In the genomic region with DNA sequence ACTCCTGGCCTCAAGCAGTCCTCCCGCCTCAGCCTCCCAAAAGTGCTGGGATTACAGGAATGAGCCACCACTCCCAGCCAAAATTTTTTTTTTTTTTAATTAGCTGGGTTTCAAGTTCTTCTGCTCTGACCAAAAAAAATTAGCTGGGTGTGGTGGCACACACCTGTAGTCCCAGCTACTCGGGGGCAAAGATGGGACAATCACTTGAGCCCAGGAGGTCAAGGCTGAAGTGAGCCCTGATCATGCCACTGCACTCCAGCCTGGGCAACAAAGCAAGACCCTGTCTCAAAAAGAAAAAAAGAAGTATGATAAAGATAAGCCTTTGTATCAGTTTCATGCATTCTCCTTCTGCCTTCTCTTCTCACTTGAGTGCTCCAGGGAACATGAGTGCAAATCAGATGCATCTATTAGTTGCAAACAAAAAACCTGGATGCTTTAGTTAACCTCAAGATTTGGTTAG, we compare ENCODE assay signal across 11 cellular contexts. TPM values are rescaled to one million over a fixed set of nuclear protein-coding genes. Genes with fewer than 3 reads are reported as not detected.
DNase-seq lines count a peak whose midpoint lies in the region; ATAC-seq and TF ChIP-seq lines count a peak whose summit lies in the region.
"Had no signal": no experiment of that assay in that cellular context is flagged by ENCODE, and none has a peak within 500 bp of the region (broad histone marks: within the 10 kb centered on the region; RNA-seq: fewer than 3 reads in every experiment).

No MANE protein-coding gene starts in this region.

- ATAC-seq in HG02840 (IDR thresholded peaks at IDR 0.05; ENCODE audit: low FRiP score, unreplicated experiment): no peak
- ATAC-seq in HG03045 (IDR thresholded peaks at IDR 0.05; ENCODE audit: unreplicated experiment): no peak

- H3K9me3 Mint-ChIP-seq in neural crest cell: no peaks in the 10 kb centered on the region
- H3K9me3 Mint-ChIP-seq: stimulated activated naive CD8-positive, alpha-beta T cell treated with anti-CD3 and anti-CD28 coated beads, Interleukin-15, Interleukin-2, amounts not matched to agents 100 ng/mL and 50 ng/mL, for 24 hours had no signal

- peaks cover 56% of the 10 kb centered on the region for H3K4me1 Mint-ChIP-seq in neural crest cell

- H3K4me3 Mint-ChIP-seq in neural crest cell: peak overlapping the region; percentile 98
- H3K4me3 Mint-ChIP-seq: stimulated activated naive CD8-positive, alpha-beta T cell treated with anti-CD3 and anti-CD28 coated beads, Interleukin-15, Interleukin-2, amounts not matched to agents 100 ng/mL and 50 ng/mL, for 24 hours had no signal

- no peaks in the 10 kb centered on the region for H3K27me3 Mint-ChIP-seq in neural crest cell (ENCODE audit: low read depth)
- H3K27me3 Mint-ChIP-seq: stimulated activated naive CD8-positive, alpha-beta T cell treated with anti-CD3 and anti-CD28 coated beads, Interleukin-15, Interleukin-2, amounts not matched to agents 100 ng/mL and 50 ng/mL, for 24 hours had no signal

- no peaks in the 10 kb centered on the region for H3K36me3 Mint-ChIP-seq in neural crest cell (ENCODE audit: low read depth)

- peak overlapping the region in 1 of 2 donors; percentile 88 for H3K27ac ChIP-seq in coronary artery

- TF ChIP-seq CTCF in AG09309 (IDR thresholded peaks at IDR 0.05; ENCODE audit: control insufficient read depth, insufficient read depth, low read depth, low read length, missing control alignments) (no peak), HFF-Myc (IDR thresholded peaks at IDR 0.05; ENCODE audit: low read depth, low read length, missing control alignments) (no peak), coronary artery (IDR thresholded peaks at IDR 0.05) (no peak), neural crest cell (conservative IDR thresholded peaks at IDR 0.05) (no peak)

- no peak overlapping the region for H3K27ac Mint-ChIP-seq in neural crest cell (ENCODE audit: unreplicated experiment)
- H3K27ac Mint-ChIP-seq: stimulated activated naive CD8-positive, alpha-beta T cell treated with anti-CD3 and anti-CD28 coated beads, Interleukin-15, Interleukin-2, amounts not matched to agents 100 ng/mL and 50 ng/mL, for 24 hours had no signal

- no peak for DNase-seq in AG09309 (ENCODE audit: low read depth)
- DNase-seq in HFF-Myc (ENCODE audit: extremely low read depth, low read depth): no peak
- peak; percentile 24 for DNase-seq in coronary artery (ENCODE audit: low spot score)
- DNase-seq in neural crest cell (ENCODE audit: low read depth, low spot score): no peak
- no peak for DNase-seq in C1 segment of cervical spinal cord (lab: John Stamatoyannopoulos, UW)
- DNase-seq in SW480 (ENCODE audit: low spot score): no peak
- DNase-seq: DMS153, NCI-H1694 treated with DMSO at 0.1 percent for 48 hours had no signal

- peak overlapping the region; percentile 74 for H3K4me3 ChIP-seq in AG09309 (ENCODE audit: control insufficient read depth, low read depth, low read length)
- H3K4me3 ChIP-seq in HFF-Myc (replicated peaks; ENCODE audit: low read depth, low read length): peak overlapping the region; percentile 67; the same call in 1 of the 2 replicates
- peak overlapping the region; percentile 77 for H3K4me3 ChIP-seq in coronary artery

RNA-seq across cellular contexts. Expression of gene NQO1, which starts 1.9 kb away (rescaled TPM):
- total RNA-seq in neural crest cell: 76.0 and 81.1 TPM in 2 replicates

RNA-seq across cellular contexts. Expression of gene NOB1, which starts 30.3 kb away (rescaled TPM):
- total RNA-seq in neural crest cell: 60.1 and 62.3 TPM in 2 replicates

RNA-seq across cellular contexts. Expression of gene WWP2, which starts 37.7 kb away (rescaled TPM):
- 48.7 and 55.1 TPM in 2 replicates for total RNA-seq in neural crest cell
